18 cellular contexts compared by ENCODE assay signal in the genomic region with DNA sequence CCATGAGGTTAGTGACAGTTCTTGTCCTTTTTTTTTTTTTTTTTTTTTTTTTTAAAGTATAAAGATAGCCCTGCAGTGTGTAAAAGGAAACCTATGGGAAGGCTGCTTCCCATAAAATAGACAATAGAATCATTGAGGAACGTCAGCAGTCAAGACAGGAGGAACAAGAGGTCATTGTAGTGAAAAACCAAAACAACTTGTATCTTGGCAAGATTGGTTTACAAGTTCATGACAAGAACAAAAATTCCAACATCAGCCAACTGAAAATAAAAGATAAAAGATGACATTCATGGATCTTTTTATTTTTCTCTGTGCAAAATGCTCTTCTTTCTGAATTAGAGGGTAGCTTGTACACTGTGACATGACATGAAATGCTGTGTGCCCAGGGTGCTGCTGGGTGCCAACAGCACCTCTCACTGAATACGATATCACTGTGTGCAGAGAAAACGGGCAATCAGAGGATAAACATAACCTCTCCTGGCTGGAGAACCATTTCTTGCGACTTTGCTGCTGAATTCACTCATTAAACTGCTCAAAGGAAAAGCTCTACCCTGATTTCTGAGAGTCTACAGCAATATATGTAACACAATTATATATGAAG. TPM values are rescaled to one million over a fixed set of nuclear protein-coding genes. Genes with fewer than 3 reads are reported as not detected.
A peak's percentile ranks its signal among the peaks of the same experiment; 100 is the strongest.
DNase-seq lines count a peak whose midpoint lies in the region; ATAC-seq, FAIRE-seq and TF ChIP-seq lines count a peak whose summit lies in the region.
"Had no signal": no experiment of that assay in that cellular context is flagged by ENCODE, and none has a peak within 500 bp of the region (broad histone marks: within the 10 kb centered on the region; RNA-seq: fewer than 3 reads in every experiment).

No MANE protein-coding gene starts in this region.

- H3K9me3 ChIP-seq in endothelial cell of umbilical vein (replicated peaks; ENCODE audit: control insufficient read depth, insufficient read depth, low read length) (no peaks in the 10 kb centered on the region), gastrocnemius medialis (no peaks in the 10 kb centered on the region)
- H3K9me3 ChIP-seq: body of pancreas, MG63 had no signal

- H3K9ac ChIP-seq in endothelial cell of umbilical vein (replicated peaks; ENCODE audit: extremely low read depth, insufficient read depth, low read length), result no peak overlapping the region

- H3K27me3 Mint-ChIP-seq in activated naive CD8-positive, alpha-beta T cell treated with anti-CD3 and anti-CD28 coated beads for 36 hours, result no peaks in the 10 kb centered on the region
- H3K27me3 Mint-ChIP-seq: effector memory CD8-positive, alpha-beta T cell; naive thymus-derived CD4-positive, alpha-beta T cell had no signal

- in situ Hi-C loops in gastrocnemius medialis (cut with MboI; ENCODE audit: low sequenced_read_pairs in 4 of 4), result no loop called here

- DNase-seq in NCI-H526 treated with DMSO at 0.1 percent for 48 hours (lab: John Stamatoyannopoulos, UW) (peak; percentile 17), endothelial cell of umbilical vein (ENCODE audit: low read depth, low spot score) (peak; percentile 16), gastrocnemius medialis (no peak), RKO (ENCODE audit: low spot score) (no peak), NCI-H510A treated with DMSO at 0.1 percent for 48 hours (lab: John Stamatoyannopoulos, UW) (no peak), Kasumi-1 (lab: John Stamatoyannopoulos, UW) (no peak)
- no peak for DNase-seq in activated naive CD8-positive, alpha-beta T cell treated with anti-CD3 and anti-CD28 coated beads for 36 hours
- DNase-seq: body of pancreas; Calu3; effector memory CD8-positive, alpha-beta T cell; kidney glomerular epithelial cell; MG63; naive thymus-derived CD4-positive, alpha-beta T cell; stimulated activated CD4-positive, alpha-beta T cell treated with anti-CD3 and anti-CD28 coated beads, Interleukin-4, amount 100 ng/mL, for 4 hours had no signal

- H3K36me3 Mint-ChIP-seq in activated naive CD8-positive, alpha-beta T cell treated with anti-CD3 and anti-CD28 coated beads for 36 hours, result peaks cover 11% of the 10 kb centered on the region

- H3K27ac ChIP-seq in endothelial cell of umbilical vein (ENCODE audit: insufficient read depth, low read depth, low read length), result no peak overlapping the region
- peak overlapping the region; percentile 97 for H3K27ac ChIP-seq in layer of hippocampus (ENCODE audit: low read depth, low read length)
- H3K27ac ChIP-seq in gastrocnemius medialis, result peak overlapping the region; percentile 65 to 87 (median 70)
- H3K27ac ChIP-seq: VCaP had no signal

- H3K9me3 Mint-ChIP-seq in activated naive CD8-positive, alpha-beta T cell treated with anti-CD3 and anti-CD28 coated beads for 36 hours, result peaks cover 4% of the 10 kb centered on the region
- H3K9me3 Mint-ChIP-seq: effector memory CD8-positive, alpha-beta T cell; stimulated activated effector memory CD8-positive, alpha-beta T cell treated with anti-CD3 and anti-CD28 coated beads, Interleukin-12 subunit alpha, Interleukin-12 subunit beta, amount 100 ng/mL, for 72 hours had no signal

- H3K27me3 ChIP-seq in endothelial cell of umbilical vein (ENCODE audit: control insufficient read depth in 2 of 2, insufficient read depth in 2 of 2, low read length in 2 of 2) (no peaks in the 10 kb centered on the region), layer of hippocampus (ENCODE audit: control insufficient read depth, insufficient read depth, low read length) (no peaks in the 10 kb centered on the region), gastrocnemius medialis (no peaks in the 10 kb centered on the region)
- H3K27me3 ChIP-seq: body of pancreas, MG63 had no signal

- H3K4me3 ChIP-seq in endothelial cell of umbilical vein (replicated peaks in 1 of 3; ENCODE audit: insufficient read depth in 1 of 3, low read depth in 1 of 3, low read length in 3 of 3), result no peak overlapping the region
- no peak overlapping the region for H3K4me3 ChIP-seq in gastrocnemius medialis
- H3K4me3 ChIP-seq: body of pancreas, MG63 had no signal

- no peak for FAIRE-seq in endothelial cell of umbilical vein (lab: Jason Lieb, UNC)
- FAIRE-seq: GM18507 had no signal

- BruUV-seq in endothelial cell of umbilical vein (replicated peaks; lab: Mats Ljungman, UMichigan), result no TSS peak

- CTCF ChIA-PET in endothelial cell of umbilical vein (lab: Charles Lee), result interaction anchor here (0.6 to 1.8 kb wide), 2 partner anchors 7 to 45 kb away, joined by 3 to 6 read pairs; no protein-coding TSS in a partner anchor

- no peaks in the 10 kb centered on the region for H3K9me1 ChIP-seq in endothelial cell of umbilical vein (replicated peaks; ENCODE audit: control insufficient read depth, extremely low read depth, insufficient read depth, low read length)

- peak in 1 of 2 donors; percentile 21 for ATAC-seq in gastrocnemius medialis
- ATAC-seq: body of pancreas; effector memory CD8-positive, alpha-beta T cell; naive thymus-derived CD4-positive, alpha-beta T cell; stimulated activated effector memory CD8-positive, alpha-beta T cell treated with anti-CD3 and anti-CD28 coated beads, Interleukin-12 subunit alpha, Interleukin-12 subunit beta, amount 100 ng/mL, for 72 hours had no signal

- H3K36me3 ChIP-seq in endothelial cell of umbilical vein (ENCODE audit: control insufficient read depth in 2 of 2, extremely low read depth in 1 of 2, insufficient read depth in 2 of 2, low read length in 2 of 2) (peaks cover 0 to 7% of the 10 kb centered on the region in 2 experiments), gastrocnemius medialis (peaks cover 0 to 34% of the 10 kb centered on the region in 2 donors)
- H3K36me3 ChIP-seq: MG63 had no signal

- no peak overlapping the region for H3K4me2 ChIP-seq in endothelial cell of umbilical vein (ENCODE audit: insufficient read depth, low read length)

- dilution Hi-C loops in endothelial cell of umbilical vein (cut with MboI; ENCODE audit: extremely low pct_ligation_motif_present, low sequenced_read_pairs), result no loop called here

- H3K4me3 Mint-ChIP-seq in activated naive CD8-positive, alpha-beta T cell treated with anti-CD3 and anti-CD28 coated beads for 36 hours, result no peak overlapping the region
- H3K4me3 Mint-ChIP-seq: effector memory CD8-positive, alpha-beta T cell; naive thymus-derived CD4-positive, alpha-beta T cell; stimulated activated effector memory CD8-positive, alpha-beta T cell treated with anti-CD3 and anti-CD28 coated beads, Interleukin-12 subunit alpha, Interleukin-12 subunit beta, amount 100 ng/mL, for 72 hours had no signal

- no peak overlapping the region for H2AFZ ChIP-seq in endothelial cell of umbilical vein (ENCODE audit: low read depth, low read length)

- POLR2A ChIA-PET in endothelial cell of umbilical vein (lab: Charles Lee), result no interaction called here

- H3K4me1 ChIP-seq in endothelial cell of umbilical vein (ENCODE audit: control insufficient read depth, extremely low read depth, insufficient read depth, low read length), result no peaks in the 10 kb centered on the region
- H3K4me1 ChIP-seq in gastrocnemius medialis, result peaks cover 37 to 49% of the 10 kb centered on the region in 2 donors
- H3K4me1 ChIP-seq: body of pancreas had no signal

- TF ChIP-seq POLR2A in endothelial cell of umbilical vein (IDR thresholded peaks at IDR 0.05; ENCODE audit: low read depth, low read length), result no peak
- no peak for TF ChIP-seq POLR2A in gastrocnemius medialis (IDR thresholded peaks at IDR 0.05)

- TF ChIP-seq CTCF in endothelial cell of umbilical vein (IDR thresholded peaks at IDR 0.05; ENCODE audit: extremely low read depth in 1 of 2, insufficient read depth in 1 of 2, low read depth in 1 of 2, low read length in 2 of 2), result no peak
- TF ChIP-seq CTCF in gastrocnemius medialis (IDR thresholded peaks at IDR 0.05 in 4 of 5, conservative IDR thresholded peaks at IDR 0.05 in 1 of 5), result no peak

- H3K4me1 Mint-ChIP-seq in activated naive CD8-positive, alpha-beta T cell treated with anti-CD3 and anti-CD28 coated beads for 36 hours, result no peaks in the 10 kb centered on the region
- H3K4me1 Mint-ChIP-seq: naive thymus-derived CD4-positive, alpha-beta T cell; stimulated activated effector memory CD8-positive, alpha-beta T cell treated with anti-CD3 and anti-CD28 coated beads, Interleukin-12 subunit alpha, Interleukin-12 subunit beta, amount 100 ng/mL, for 72 hours had no signal

- no peak overlapping the region for H3K27ac Mint-ChIP-seq in activated naive CD8-positive, alpha-beta T cell treated with anti-CD3 and anti-CD28 coated beads for 36 hours
- H3K27ac Mint-ChIP-seq: effector memory CD8-positive, alpha-beta T cell; naive thymus-derived CD4-positive, alpha-beta T cell; stimulated activated effector memory CD8-positive, alpha-beta T cell treated with anti-CD3 and anti-CD28 coated beads, Interleukin-12 subunit alpha, Interleukin-12 subunit beta, amount 100 ng/mL, for 72 hours had no signal

- intact Hi-C loops in endothelial cell of umbilical vein (cut with micrococcal nuclease) (no loop called here), gastrocnemius medialis (cut with DNase I; ENCODE audit: low total_unique reads) (loop anchor here (2.0 kb wide), 1 partner anchor 100 kb away; a partner anchor contains a TSS)

- H3K79me2 ChIP-seq in endothelial cell of umbilical vein (ENCODE audit: control insufficient read depth, insufficient read depth, low read length), result no peaks in the 10 kb centered on the region

- no peaks in the 10 kb centered on the region for H4K20me1 ChIP-seq in endothelial cell of umbilical vein (replicated peaks; ENCODE audit: control insufficient read depth, extremely low read depth, insufficient read depth, low read length)

TF ChIP-seq in endothelial cell of umbilical vein, 7 proteins besides CTCF, POLR2A, EP300 and RAD21 (continues in another document):
- TF ChIP-seq POLR2AphosphoS5 (IDR thresholded peaks at IDR 0.05; ENCODE audit: insufficient read depth, low read depth, low read length) (no peak), MYC (IDR thresholded peaks at IDR 0.05; ENCODE audit: low read depth, low read length) (no peak), EZH2 (IDR thresholded peaks at IDR 0.05; ENCODE audit: borderline replicate concordance, low read depth, low read length, severe bottlenecking) (no peak), JUN (IDR thresholded peaks at IDR 0.05; ENCODE audit: borderline replicate concordance, insufficient read depth, insufficient read length, low read depth) (no peak)

RNA-seq across cellular contexts. Expression of a gene that starts 30.1 kb away (rescaled TPM):
- total RNA-seq in endothelial cell of umbilical vein (72.4 and 81.8 TPM in 2 replicates), gastrocnemius medialis (10 to 100 TPM; 16.9 to 31.8 (median 22.0) TPM)
- 138 and 143 TPM in 2 replicates for polyA plus RNA-seq in endothelial cell of umbilical vein
- 106 and 115 TPM in 2 replicates for polyA plus RNA-seq in endothelial cell of umbilical vein (2011; cell fraction: cytosol; rRNA removed)
- 373 and 391 TPM in 2 replicates for polyA plus RNA-seq in endothelial cell of umbilical vein (2011; cell fraction: nucleus; rRNA removed)
- 75.9 and 82.9 TPM in 2 replicates for polyA plus RNA-seq in endothelial cell of umbilical vein (2012)
- polyA minus RNA-seq in endothelial cell of umbilical vein, result 97.1 and 99.2 TPM in 2 replicates
- 24.8 TPM for polyA minus RNA-seq in endothelial cell of umbilical vein (2011; cell fraction: cytosol; rRNA and poly(A)+ RNA removed)
- 117 and 128 TPM in 2 replicates for polyA minus RNA-seq in endothelial cell of umbilical vein (2011; cell fraction: nucleus; rRNA and poly(A)+ RNA removed)
- 10 to 100 TPM; 42.6 to 49.9 TPM for total RNA-seq in activated naive CD8-positive, alpha-beta T cell treated with anti-CD3 and anti-CD28 coated beads for 36 hours

Comparison
In these comparisons a context has a peak if more than half of its experiments do, and no peak if none do; other contexts are left out.
1. DNase-seq: peak in NCI-H526 treated with DMSO at 0.1 percent for 48 hours (single experiment) and endothelial cell of umbilical vein (single experiment); none in gastrocnemius medialis (0 of 2), RKO (single experiment), NCI-H510A treated with DMSO at 0.1 percent for 48 hours (single experiment), Kasumi-1 (0 of 2) and activated naive CD8-positive, alpha-beta T cell treated with anti-CD3 and anti-CD28 coated beads for 36 hours (single experiment).